ENCODE assay signal across 20 cellular contexts in the genomic region with DNA sequence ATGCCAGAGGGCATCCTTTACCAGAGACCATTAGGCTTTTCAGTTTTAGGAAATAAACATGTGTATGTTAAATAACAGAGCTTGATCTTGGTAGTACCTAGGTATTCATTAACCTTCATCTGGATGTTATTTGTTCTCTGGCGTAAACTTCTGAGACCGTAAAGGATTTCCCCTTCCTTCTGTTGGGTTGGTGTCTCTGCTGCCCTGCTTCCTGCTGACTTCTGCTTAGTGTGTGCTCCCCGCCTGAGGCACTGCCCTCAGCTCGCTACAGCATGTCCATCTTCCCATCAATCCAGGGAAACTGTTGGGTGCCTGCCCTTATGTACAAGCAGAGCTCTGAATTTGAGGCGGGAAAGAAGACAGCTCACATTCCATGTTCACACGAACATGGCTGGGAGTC.
DNase-seq lines count a peak whose midpoint lies in the region; ATAC-seq and TF ChIP-seq lines count a peak whose summit lies in the region.
"Had no signal": no experiment of that assay in that cellular context is flagged by ENCODE, and none has a peak within 500 bp of the region (broad histone marks: within the 10 kb centered on the region; RNA-seq: fewer than 3 reads in every experiment).

No MANE protein-coding gene starts in this region.

- peaks cover 5% of the 10 kb centered on the region for H3K9me3 Mint-ChIP-seq in nephron progenitor cell
- H3K9me3 Mint-ChIP-seq: HFFc6 had no signal

- peak overlapping the region; percentile 12 for H3K27ac Mint-ChIP-seq in nephron progenitor cell
- H3K27ac Mint-ChIP-seq: HFFc6; naive B cell; stimulated activated memory B cell treated with anti-CD40 and anti-IgM and Interleukin-4, amounts not matched to agents 10 μg/mL and 1 μg/mL and 100 μg/mL, for 72 hours had no signal

- no peaks in the 10 kb centered on the region for H3K36me3 ChIP-seq in adrenal gland (replicated peaks in 1 of 2)
- H3K36me3 ChIP-seq: transverse colon had no signal

- H3K4me3 ChIP-seq in adrenal gland, result no peak overlapping the region
- H3K4me3 ChIP-seq: lung, skin epidermis, transverse colon had no signal

- H3K4me1 ChIP-seq in adrenal gland (replicated peaks in 1 of 2), result no peaks in the 10 kb centered on the region
- H3K4me1 ChIP-seq: transverse colon had no signal

- no peak for TF ChIP-seq POLR2A in adrenal gland (IDR thresholded peaks at IDR 0.05)

- no peak overlapping the region for H3K4me3 Mint-ChIP-seq in nephron progenitor cell
- H3K4me3 Mint-ChIP-seq: HFFc6; naive B cell; stimulated activated memory B cell treated with anti-CD40 and anti-IgM and Interleukin-4, amounts not matched to agents 10 μg/mL and 1 μg/mL and 100 μg/mL, for 72 hours had no signal

- peak; percentile 84 for ATAC-seq in GM19043 (IDR thresholded peaks at IDR 0.05; ENCODE audit: low read depth, unreplicated experiment)
- ATAC-seq in GM21825 (IDR thresholded peaks at IDR 0.05; ENCODE audit: unreplicated experiment), result peak; percentile 76
- ATAC-seq in HG03175 (IDR thresholded peaks at IDR 0.05; ENCODE audit: unreplicated experiment), result peak; percentile 76
- ATAC-seq: stimulated activated memory B cell treated with anti-CD40 and anti-IgM and Interleukin-4, amounts not matched to agents 10 μg/mL and 1 μg/mL and 100 μg/mL, for 72 hours had no signal

- peaks cover 27% of the 10 kb centered on the region for H3K4me1 Mint-ChIP-seq in nephron progenitor cell
- H3K4me1 Mint-ChIP-seq: naive B cell; stimulated activated memory B cell treated with anti-CD40 and anti-IgM and Interleukin-4, amounts not matched to agents 10 μg/mL and 1 μg/mL and 100 μg/mL, for 72 hours had no signal

- H3K27ac ChIP-seq in adrenal gland, result no peak overlapping the region
- H3K27ac ChIP-seq: epithelial cell of prostate, transverse colon had no signal

- peaks cover 3% of the 10 kb centered on the region for H3K27me3 Mint-ChIP-seq in nephron progenitor cell (ENCODE audit: low read depth, poor library complexity)

- no peaks in the 10 kb centered on the region for H3K27me3 ChIP-seq in adrenal gland
- H3K27me3 ChIP-seq: transverse colon had no signal

- no peaks in the 10 kb centered on the region for H3K9me3 ChIP-seq in adrenal gland (replicated peaks in 1 of 3)
- H3K9me3 ChIP-seq: transverse colon had no signal

- H3K36me3 Mint-ChIP-seq in nephron progenitor cell (ENCODE audit: low read depth), result peaks cover 8% of the 10 kb centered on the region
- H3K36me3 Mint-ChIP-seq: naive B cell; stimulated activated memory B cell treated with anti-CD40 and anti-IgM and Interleukin-4, amounts not matched to agents 10 μg/mL and 1 μg/mL and 100 μg/mL, for 72 hours had no signal

- intact Hi-C loops in adrenal gland (cut with DNase I), result no loop called here

- no peak for TF ChIP-seq CTCF in nephron progenitor cell (IDR thresholded peaks at IDR 0.05)
- no peak for TF ChIP-seq CTCF in adrenal gland (IDR thresholded peaks at IDR 0.05)

- no peak for DNase-seq in nephron progenitor cell
- no peak for DNase-seq in adrenal gland
- no peak for DNase-seq in stimulated activated naive CD4-positive, alpha-beta T cell (lab: John Stamatoyannopoulos, UW)
- no peak for DNase-seq in RKO (ENCODE audit: low spot score)
- DNase-seq in Ammon's horn (ENCODE audit: low spot score), result no peak
- DNase-seq: activated CD4-positive, alpha-beta T cell treated with anti-CD3 and anti-CD28 coated beads for 1 hour; activated gamma-delta T cell treated with Interleukin-2 at 50 U/mL for 16 hours; aorta; HFFc6; naive B cell; NCI-H2107; NCI-H526; transverse colon had no signal

- 71 to 80% (median 77%) methylated on average over 6 of the region's 6 CpGs for WGBS in adrenal gland, 4 donors
